18 cellular contexts compared by ENCODE assay signal in the genomic region with DNA sequence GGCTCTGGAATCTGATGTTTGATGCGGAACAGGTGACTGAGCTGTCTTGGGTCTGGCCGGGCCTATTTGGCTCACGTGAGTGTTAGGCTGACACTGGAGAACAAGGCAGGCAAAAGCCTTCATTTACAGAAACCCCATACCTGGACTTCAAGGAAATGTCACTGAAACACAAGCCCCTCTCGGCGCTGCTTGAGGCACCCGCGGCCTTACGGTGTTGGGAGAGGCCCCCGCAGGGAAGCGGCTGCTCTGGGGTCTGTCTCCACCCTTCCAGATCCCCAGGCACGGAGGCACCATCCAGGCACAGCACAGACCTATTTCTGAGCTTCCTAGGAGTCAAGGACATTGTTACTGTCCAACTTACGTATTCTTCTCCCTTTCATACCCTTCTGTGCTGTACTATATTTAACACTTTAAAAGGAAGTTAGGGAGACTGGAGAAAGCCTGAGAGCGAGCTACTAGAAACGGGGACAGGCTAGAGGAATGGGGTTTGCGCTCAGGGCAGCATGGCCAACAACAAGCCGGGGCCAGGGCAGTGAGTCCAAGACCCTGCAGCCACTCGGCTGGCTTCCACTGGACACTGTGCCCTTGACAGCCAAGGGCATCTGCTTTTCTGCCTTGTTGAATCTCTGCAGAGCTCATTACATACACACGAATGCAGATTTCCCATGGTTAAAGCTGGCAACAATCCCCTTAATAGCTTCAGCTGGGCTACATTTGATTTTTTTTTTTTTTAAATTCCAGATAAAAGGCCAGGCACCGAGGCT. TPM values are rescaled to one million over a fixed set of nuclear protein-coding genes. Genes with fewer than 3 reads are reported as not detected.
A peak's percentile ranks its signal among the peaks of the same experiment; 100 is the strongest.
DNase-seq lines count a peak whose midpoint lies in the region; FAIRE-seq and TF ChIP-seq lines count a peak whose summit lies in the region.
"Had no signal": no experiment of that assay in that cellular context is flagged by ENCODE, and none has a peak within 500 bp of the region (broad histone marks: within the 10 kb centered on the region; RNA-seq: fewer than 3 reads in every experiment).

No MANE protein-coding gene starts in this region.

- H3K4me1 ChIP-seq in cardiac muscle cell (ENCODE audit: low read depth) (peaks cover 8% of the 10 kb centered on the region), right atrium auricular region (peaks cover 0 to 10% of the 10 kb centered on the region in 2 donors), Karpas-422 (ENCODE audit: low read length) (peaks cover 23% of the 10 kb centered on the region)
- peaks cover 16 to 26% (median 25%) of the 10 kb centered on the region in 10 experiments for H3K4me1 ChIP-seq in BLaER1 treated with 17β-estradiol and CSF1 and Interleukin-3, amounts not matched to agents 10 nM and 100 nM

- peaks cover 58 to 94% (median 90%) of the 10 kb centered on the region in 11 experiments; a peak in 21 of 22 replicates for H4K20me1 ChIP-seq in BLaER1 treated with 17β-estradiol and CSF1 and Interleukin-3, amounts not matched to agents 10 nM and 100 nM
- peaks cover 66% of the 10 kb centered on the region for H4K20me1 ChIP-seq in Karpas-422 (ENCODE audit: insufficient read depth, low read depth, low read length)

- H2AFZ ChIP-seq in Karpas-422 (ENCODE audit: low read length) = no peak overlapping the region

- H3K79me2 ChIP-seq in Karpas-422 (ENCODE audit: low read length) = no peaks in the 10 kb centered on the region

- H3K27me3 ChIP-seq in cardiac muscle cell (no peaks in the 10 kb centered on the region), right atrium auricular region (no peaks in the 10 kb centered on the region), Karpas-422 (ENCODE audit: low read length) (no peaks in the 10 kb centered on the region)
- no peaks in the 10 kb centered on the region; a peak in 1 of 22 replicates for H3K27me3 ChIP-seq in BLaER1 treated with 17β-estradiol and CSF1 and Interleukin-3, amounts not matched to agents 10 nM and 100 nM

- H3K4me3 ChIP-seq in cardiac muscle cell = no peak overlapping the region
- no peak overlapping the region for H3K4me3 ChIP-seq in right atrium auricular region
- no peak overlapping the region for H3K4me3 ChIP-seq in BLaER1 treated with 17β-estradiol and CSF1 and Interleukin-3, amounts not matched to agents 10 nM and 100 nM
- H3K4me3 ChIP-seq in Karpas-422 (ENCODE audit: low read length) = peak overlapping the region; percentile 33; the same call in 1 of the 2 replicates

- TF ChIP-seq POLR2A in H54 (IDR thresholded peaks at IDR 0.05; ENCODE audit: low read depth, low read length) = no peak

- H3K36me3 ChIP-seq in cardiac muscle cell = peaks cover 2% of the 10 kb centered on the region
- H3K36me3 ChIP-seq in right atrium auricular region = peaks cover 24% of the 10 kb centered on the region
- peaks cover 79 to 96% (median 89%) of the 10 kb centered on the region in 11 experiments for H3K36me3 ChIP-seq in BLaER1 treated with 17β-estradiol and CSF1 and Interleukin-3, amounts not matched to agents 10 nM and 100 nM
- peaks cover 27% of the 10 kb centered on the region for H3K36me3 ChIP-seq in Karpas-422 (ENCODE audit: insufficient read depth, low read length)

- peak overlapping the region in 6 of 11 experiments; percentile 7 to 39 (median 30); a peak in 8 of 22 replicates for H3K9ac ChIP-seq in BLaER1 treated with 17β-estradiol and CSF1 and Interleukin-3, amounts not matched to agents 10 nM and 100 nM
- H3K9ac ChIP-seq in Karpas-422 (ENCODE audit: low read length) = no peak overlapping the region

- TF ChIP-seq CTCF in cardiac muscle cell (IDR thresholded peaks at IDR 0.05; ENCODE audit: low read depth, low read length) (no peak), right atrium auricular region (IDR thresholded peaks at IDR 0.05) (no peak)

- H3K9me3 ChIP-seq in cardiac muscle cell (ENCODE audit: low read depth) (no peaks in the 10 kb centered on the region), right atrium auricular region (no peaks in the 10 kb centered on the region), Karpas-422 (ENCODE audit: low read length) (no peaks in the 10 kb centered on the region)
- H3K9me3 ChIP-seq in BLaER1 treated with 17β-estradiol and CSF1 and Interleukin-3, amounts not matched to agents 10 nM and 100 nM (replicated peaks in 1 of 11) = no peaks in the 10 kb centered on the region

- FAIRE-seq in H54 (lab: Jason Lieb, UNC) = no peak
- FAIRE-seq: G401.6, GM12892, H1 had no signal

- no peaks in the 10 kb centered on the region for H3K9me2 ChIP-seq in Karpas-422 (replicated peaks; ENCODE audit: insufficient read depth, low read length)

- H3K27ac ChIP-seq in cardiac muscle cell (peak overlapping the region; percentile 91), right atrium auricular region (no peak overlapping the region), Karpas-422 (ENCODE audit: low read length) (peak overlapping the region; percentile 25; the same call in 1 of the 2 replicates)
- no peak overlapping the region for H3K27ac ChIP-seq in BLaER1 treated with 17β-estradiol and CSF1 and Interleukin-3, amounts not matched to agents 10 nM and 100 nM
- H3K27ac ChIP-seq: C4-2B had no signal

- peak overlapping the region; percentile 35 to 89 (median 66) for H3K4me2 ChIP-seq in BLaER1 treated with 17β-estradiol and CSF1 and Interleukin-3, amounts not matched to agents 10 nM and 100 nM
- peak overlapping the region; percentile 56 for H3K4me2 ChIP-seq in Karpas-422 (ENCODE audit: low read depth, low read length, poor library complexity, severe bottlenecking)

- no peak for DNase-seq in cardiac muscle cell (ENCODE audit: low read depth in 1 of 2, low spot score in 1 of 2)
- DNase-seq in right atrium auricular region (ENCODE audit: low spot score) = no peak
- DNase-seq in Karpas-422 = no peak
- peak; percentile 63 for DNase-seq in cerebellar cortex (ENCODE audit: low spot score)
- no peak for DNase-seq in NCI-H2196 treated with DMSO at 0.1 percent for 48 hours (lab: John Stamatoyannopoulos, UW; ENCODE audit: unreplicated experiment)
- no peak for DNase-seq in H54 (ENCODE audit: insufficient read length, low spot score)
- DNase-seq in kidney glomerular epithelial cell (lab: John Stamatoyannopoulos, UW) = no peak
- DNase-seq: 8988T; AML-193; CD4-positive, alpha-beta memory T cell; DMS79; IMR-90 had no signal

RNA-seq across cellular contexts. Expression of gene DRD4, which starts 23.8 kb away (rescaled TPM):
- total RNA-seq in cardiac muscle cell (0.60 and 1.2 TPM in 2 replicates), right atrium auricular region (not detected)
- 0.75 and 2.2 TPM in 2 replicates for polyA plus RNA-seq in cardiac muscle cell
- not detected in 2 replicates for total RNA-seq in Karpas-422 (2014; rRNA removed; shearing (Covaris generic); ENCODE audit: low replicate concordance)
- total RNA-seq: IMR-90 had no signal
- polyA plus RNA-seq: CD4-positive, alpha-beta memory T cell; IMR-90 had no signal

RNA-seq across cellular contexts. Expression of gene SCT, which starts 33.9 kb away (rescaled TPM):
- total RNA-seq in cardiac muscle cell (4.3 and 4.4 TPM in 2 replicates), right atrium auricular region (not detected)
- polyA plus RNA-seq in cardiac muscle cell = 8.9 and 18.8 TPM in 2 replicates
- not detected in 2 replicates for total RNA-seq in Karpas-422 (2014; rRNA removed; shearing (Covaris generic); ENCODE audit: low replicate concordance)
- total RNA-seq: CD4-positive, alpha-beta memory T cell; HT-29; IMR-90 had no signal
- polyA plus RNA-seq: CD4-positive, alpha-beta memory T cell; IMR-90 had no signal

RNA-seq across cellular contexts. Expression of gene DEAF1, which starts 34.2 kb away (rescaled TPM):
- 80.0 and 90.0 TPM in 2 replicates for total RNA-seq in cardiac muscle cell
- 88.6 and 124 TPM in 2 replicates for polyA plus RNA-seq in cardiac muscle cell
- 10 to 100 TPM; 15.5 to 26.6 TPM for total RNA-seq in right atrium auricular region
- total RNA-seq in Karpas-422 (2014; rRNA removed; shearing (Covaris generic); ENCODE audit: low replicate concordance) = 35.9 and 57.3 TPM in 2 replicates

RNA-seq across cellular contexts. Expression of gene TMEM80, which starts 34.8 kb away (rescaled TPM):
- total RNA-seq in cardiac muscle cell (53.4 and 70.5 TPM in 2 replicates), right atrium auricular region (10 to 100 TPM; 12.5 to 20.7 TPM)
- polyA plus RNA-seq in cardiac muscle cell = 72.3 and 93.5 TPM in 2 replicates
- 25.4 and 32.8 TPM in 2 replicates for total RNA-seq in Karpas-422 (2014; rRNA removed; shearing (Covaris generic); ENCODE audit: low replicate concordance)

RNA-seq across cellular contexts. Expression of gene CDHR5, which starts 36.1 kb away (rescaled TPM):
- 0.18 TPM in 1 of 2 replicates, not detected in the other for total RNA-seq in cardiac muscle cell
- polyA plus RNA-seq in cardiac muscle cell = 0.27 and 0.60 TPM in 2 replicates
- total RNA-seq in right atrium auricular region = not detected
- total RNA-seq in Karpas-422 (2014; rRNA removed; shearing (Covaris generic); ENCODE audit: low replicate concordance) = 0.04 TPM in 1 of 2 replicates, not detected in the other
- total RNA-seq: CD4-positive, alpha-beta memory T cell; H1; IMR-90 had no signal
- polyA plus RNA-seq: CD4-positive, alpha-beta memory T cell; H1; IMR-90 had no signal

Comparison
In these comparisons a context has a peak if more than half of its experiments do, and no peak if none do; other contexts are left out.
1. H3K27ac ChIP-seq: peak in cardiac muscle cell (single experiment) and Karpas-422 (single experiment); none in right atrium auricular region (0 of 2) and BLaER1 treated with 17β-estradiol and CSF1 and Interleukin-3, amounts not matched to agents 10 nM and 100 nM (0 of 11).